ENCODE assay signal across 16 cellular contexts in genomic region chr4:188452097-188452496, GRCh38.
"Had no signal": no experiment of that assay in that cellular context is flagged by ENCODE, and none has a peak within 500 bp of the region (broad histone marks: within the 10 kb centered on the region; RNA-seq: fewer than 3 reads in every experiment).

No MANE protein-coding gene starts in this region.

- H3K27me3 Mint-ChIP-seq: activated naive CD8-positive, alpha-beta T cell treated with anti-CD3 and anti-CD28 coated beads for 36 hours; stimulated activated memory B cell treated with anti-CD40 and anti-IgM and Interleukin-4, amounts not matched to agents 10 μg/mL and 1 μg/mL and 100 μg/mL, for 72 hours had no signal

- H3K27me3 ChIP-seq: body of pancreas, colonic mucosa, gastrocnemius medialis, heart left ventricle, upper lobe of right lung had no signal

- H3K36me3 ChIP-seq: colonic mucosa, gastrocnemius medialis, heart left ventricle, thoracic aorta, upper lobe of right lung, WERI-Rb-1 had no signal

- H3K4me3 ChIP-seq: body of pancreas, colonic mucosa, gastrocnemius medialis, heart left ventricle, thoracic aorta, upper lobe of right lung had no signal

- H3K27ac Mint-ChIP-seq: activated naive CD8-positive, alpha-beta T cell treated with anti-CD3 and anti-CD28 coated beads for 36 hours; natural killer cell; stimulated activated memory B cell treated with anti-CD40 and anti-IgM and Interleukin-4, amounts not matched to agents 10 μg/mL and 1 μg/mL and 100 μg/mL, for 72 hours had no signal

- H3K27ac ChIP-seq: body of pancreas, colonic mucosa, gastrocnemius medialis, heart left ventricle, thoracic aorta, upper lobe of right lung, WERI-Rb-1 had no signal

- H3K4me1 ChIP-seq: body of pancreas, colonic mucosa, gastrocnemius medialis, heart left ventricle, upper lobe of right lung had no signal

- H3K4me1 Mint-ChIP-seq: activated naive CD8-positive, alpha-beta T cell treated with anti-CD3 and anti-CD28 coated beads for 36 hours; natural killer cell; stimulated activated memory B cell treated with anti-CD40 and anti-IgM and Interleukin-4, amounts not matched to agents 10 μg/mL and 1 μg/mL and 100 μg/mL, for 72 hours had no signal

- H3K9me3 ChIP-seq: body of pancreas, colonic mucosa, gastrocnemius medialis, heart left ventricle, thoracic aorta, upper lobe of right lung had no signal

- DNase-seq: activated CD4-positive, alpha-beta T cell treated with anti-CD3 and anti-CD28 coated beads, Interleukin-2, amount 50 U/mL, for 4 hours; activated gamma-delta T cell treated with Interleukin-2 at 50 U/mL for 16 hours; activated naive CD8-positive, alpha-beta T cell treated with anti-CD3 and anti-CD28 coated beads for 36 hours; amygdala; body of pancreas; central memory CD4-positive, alpha-beta T cell; colonic mucosa; gastrocnemius medialis; heart left ventricle; natural killer cell; stimulated activated CD4-positive, alpha-beta T cell treated with anti-CD3 and anti-CD28 coated beads, Interleukin-4, amount 100 ng/mL, for 4 hours; upper lobe of right lung; WERI-Rb-1 had no signal

- ATAC-seq: body of pancreas; gastrocnemius medialis; heart left ventricle; natural killer cell; sciatic nerve; stimulated activated memory B cell treated with anti-CD40 and anti-IgM and Interleukin-4, amounts not matched to agents 10 μg/mL and 1 μg/mL and 100 μg/mL, for 72 hours; upper lobe of right lung had no signal

- H3K9me3 Mint-ChIP-seq: activated naive CD8-positive, alpha-beta T cell treated with anti-CD3 and anti-CD28 coated beads for 36 hours had no signal

- H3K4me3 Mint-ChIP-seq: activated naive CD8-positive, alpha-beta T cell treated with anti-CD3 and anti-CD28 coated beads for 36 hours; natural killer cell; stimulated activated memory B cell treated with anti-CD40 and anti-IgM and Interleukin-4, amounts not matched to agents 10 μg/mL and 1 μg/mL and 100 μg/mL, for 72 hours had no signal

- H3K36me3 Mint-ChIP-seq: activated naive CD8-positive, alpha-beta T cell treated with anti-CD3 and anti-CD28 coated beads for 36 hours; stimulated activated memory B cell treated with anti-CD40 and anti-IgM and Interleukin-4, amounts not matched to agents 10 μg/mL and 1 μg/mL and 100 μg/mL, for 72 hours had no signal
